14 cellular contexts compared by ENCODE assay signal in genomic region chr6:157245486-157245885, GRCh38.
"Had no signal": no experiment of that assay in that cellular context is flagged by ENCODE, and none has a peak within 500 bp of the region (broad histone marks: within the 10 kb centered on the region; RNA-seq: fewer than 3 reads in every experiment).

No MANE protein-coding gene starts in this region.

- ATAC-seq: activated CD4-positive, alpha-beta T cell treated with anti-CD3 and anti-CD28 coated beads for 36 hours; activated T-cell treated with anti-CD3 and anti-CD28 coated beads, Interleukin-2, amount 50 U/mL, for 72 hours; naive thymus-derived CD8-positive, alpha-beta T cell; psoas muscle had no signal

- H3K27ac ChIP-seq: upper lobe of right lung had no signal

- H3K9me3 ChIP-seq: sigmoid colon, upper lobe of right lung had no signal

- H3K4me3 Mint-ChIP-seq: activated CD4-positive, alpha-beta memory T cell treated with anti-CD3 and anti-CD28 coated beads, Interleukin-2, amount 10 ng/mL, durations not matched to agents 7 days and 5 days; activated CD4-positive, alpha-beta T cell treated with anti-CD3 and anti-CD28 coated beads for 36 hours; activated naive CD8-positive, alpha-beta T cell treated with anti-CD3 and anti-CD28 coated beads, Interleukin-2, amount 10 ng/mL, durations not matched to agents 7 days and 5 days; activated T-cell treated with anti-CD3 and anti-CD28 coated beads, Interleukin-2, amount 50 U/mL, for 72 hours; immature natural killer cell; naive thymus-derived CD8-positive, alpha-beta T cell had no signal

- H3K4me3 ChIP-seq: psoas muscle, sigmoid colon, upper lobe of right lung had no signal

- H3K27me3 ChIP-seq: sigmoid colon, upper lobe of right lung had no signal

- H3K27ac Mint-ChIP-seq: activated CD4-positive, alpha-beta memory T cell treated with anti-CD3 and anti-CD28 coated beads, Interleukin-2, amount 10 ng/mL, durations not matched to agents 7 days and 5 days; activated CD4-positive, alpha-beta T cell treated with anti-CD3 and anti-CD28 coated beads for 36 hours; activated naive CD8-positive, alpha-beta T cell treated with anti-CD3 and anti-CD28 coated beads, Interleukin-2, amount 10 ng/mL, durations not matched to agents 7 days and 5 days; activated T-cell treated with anti-CD3 and anti-CD28 coated beads, Interleukin-2, amount 50 U/mL, for 72 hours; immature natural killer cell had no signal

- H3K36me3 ChIP-seq: sigmoid colon, upper lobe of right lung had no signal

- H3K36me3 Mint-ChIP-seq: immature natural killer cell had no signal

- DNase-seq: activated CD4-positive, alpha-beta memory T cell treated with anti-CD3 and anti-CD28 coated beads, Interleukin-2, amount 10 ng/mL, durations not matched to agents 7 days and 5 days; activated CD4-positive, alpha-beta T cell treated with anti-CD3 and anti-CD28 coated beads for 36 hours; activated naive CD8-positive, alpha-beta T cell treated with anti-CD3 and anti-CD28 coated beads, Interleukin-2, amount 10 ng/mL, durations not matched to agents 7 days and 5 days; activated T-cell treated with anti-CD3 and anti-CD28 coated beads, Interleukin-2, amount 50 U/mL, for 72 hours; caudate nucleus; immature natural killer cell; naive thymus-derived CD8-positive, alpha-beta T cell; occipital lobe; stimulated activated CD4-positive, alpha-beta T cell treated with anti-CD3 and anti-CD28 coated beads, Interleukin-2, amount 100 ng/mL, for 48 hours; stimulated activated naive CD4-positive, alpha-beta T cell treated with Interleukin-2 at 50 U/mL for 16 hours; T-helper 9 cell; upper lobe of right lung had no signal

- H3K4me1 ChIP-seq: upper lobe of right lung had no signal
